1 cellular context compared by ENCODE assay signal in the genomic region with DNA sequence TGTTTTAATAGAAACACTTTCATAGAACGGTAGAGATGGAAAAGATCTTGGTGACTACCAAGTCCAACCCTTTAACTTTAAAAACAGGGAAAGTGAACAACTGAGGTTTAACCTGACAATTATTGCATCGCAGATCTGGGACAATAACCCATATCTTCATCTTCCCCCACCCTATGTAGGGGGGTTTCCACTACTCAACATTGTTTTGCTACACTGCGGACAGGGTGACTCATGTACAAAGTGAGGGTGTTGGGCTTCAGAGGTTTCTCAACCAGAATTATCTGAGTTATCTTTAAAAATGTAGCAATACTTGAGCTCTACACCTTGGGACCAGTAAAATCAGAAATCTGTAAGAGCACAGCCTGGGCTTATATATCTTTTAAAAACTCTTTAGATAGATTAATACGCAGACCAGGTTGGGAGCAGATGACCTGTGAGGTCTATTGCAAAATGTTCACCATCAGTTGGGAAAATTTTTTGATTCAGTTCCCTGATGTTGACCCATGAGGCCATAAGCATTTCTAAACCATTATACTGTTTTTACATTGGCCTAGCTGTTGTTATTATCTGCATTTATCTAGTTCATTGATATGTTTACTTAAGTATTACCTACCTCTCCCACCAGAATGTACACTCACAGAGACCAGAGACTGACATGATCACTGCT.
TF ChIP-seq lines count a peak whose summit lies in the region.

No MANE protein-coding gene starts in this region.

TF ChIP-seq in GM12878, 131 proteins besides CTCF, POLR2A, EP300 and RAD21 (continued from another document and continues in another):
- TF ChIP-seq ELK1 (IDR thresholded peaks at IDR 0.05; ENCODE audit: low read depth, low read length) = no peak
- peak; percentile 74; the same call in 1 of the 2 replicates for TF ChIP-seq BCL11A (IDR thresholded peaks at IDR 0.05; ENCODE audit: low read depth, low read length)
- TF ChIP-seq BCL3 (IDR thresholded peaks at IDR 0.05; ENCODE audit: borderline replicate concordance, insufficient read depth, low read depth, low read length, poor library complexity, severe bottlenecking) = no peak
- TF ChIP-seq FOS (IDR thresholded peaks at IDR 0.05; ENCODE audit: borderline replicate concordance, extremely low read depth, insufficient read length) = no peak
- no peak for TF ChIP-seq USF1 (IDR thresholded peaks at IDR 0.05; ENCODE audit: borderline replicate concordance, extremely low read length, insufficient read depth, low read depth, low read length)
- no peak for TF ChIP-seq WRNIP1 (IDR thresholded peaks at IDR 0.05; ENCODE audit: borderline replicate concordance, low read depth, low read length)
- TF ChIP-seq RELB (IDR thresholded peaks at IDR 0.05; ENCODE audit: low read depth) = peak; percentile 94
- peak in 1 of 2 experiments; percentile 32; a peak in 2 of 4 replicates for TF ChIP-seq IKZF2 (IDR thresholded peaks at IDR 0.05)
- TF ChIP-seq KLF5 (IDR thresholded peaks at IDR 0.05; ENCODE audit: partially characterized antibody) = peak; percentile 30
- TF ChIP-seq JUND (IDR thresholded peaks at IDR 0.05; ENCODE audit: low read depth, low read length) = peak; percentile 19; the same call in 1 of the 2 replicates
- TF ChIP-seq EGR1 (IDR thresholded peaks at IDR 0.05; ENCODE audit: borderline replicate concordance in 1 of 2, low read depth in 2 of 2, low read length in 2 of 2) = no peak
- TF ChIP-seq, protein P1, sequence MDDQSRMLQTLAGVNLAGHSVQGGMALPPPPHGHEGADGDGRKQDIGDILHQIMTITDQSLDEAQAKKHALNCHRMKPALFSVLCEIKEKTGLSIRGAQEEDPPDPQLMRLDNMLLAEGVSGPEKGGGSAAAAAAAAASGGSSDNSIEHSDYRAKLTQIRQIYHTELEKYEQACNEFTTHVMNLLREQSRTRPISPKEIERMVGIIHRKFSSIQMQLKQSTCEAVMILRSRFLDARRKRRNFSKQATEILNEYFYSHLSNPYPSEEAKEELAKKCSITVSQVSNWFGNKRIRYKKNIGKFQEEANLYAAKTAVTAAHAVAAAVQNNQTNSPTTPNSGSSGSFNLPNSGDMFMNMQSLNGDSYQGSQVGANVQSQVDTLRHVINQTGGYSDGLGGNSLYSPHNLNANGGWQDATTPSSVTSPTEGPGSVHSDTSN (IDR thresholded peaks at IDR 0.05; ENCODE audit: insufficient replicate concordance, low read depth, low read length) = no peak
- TF ChIP-seq, protein P2, sequence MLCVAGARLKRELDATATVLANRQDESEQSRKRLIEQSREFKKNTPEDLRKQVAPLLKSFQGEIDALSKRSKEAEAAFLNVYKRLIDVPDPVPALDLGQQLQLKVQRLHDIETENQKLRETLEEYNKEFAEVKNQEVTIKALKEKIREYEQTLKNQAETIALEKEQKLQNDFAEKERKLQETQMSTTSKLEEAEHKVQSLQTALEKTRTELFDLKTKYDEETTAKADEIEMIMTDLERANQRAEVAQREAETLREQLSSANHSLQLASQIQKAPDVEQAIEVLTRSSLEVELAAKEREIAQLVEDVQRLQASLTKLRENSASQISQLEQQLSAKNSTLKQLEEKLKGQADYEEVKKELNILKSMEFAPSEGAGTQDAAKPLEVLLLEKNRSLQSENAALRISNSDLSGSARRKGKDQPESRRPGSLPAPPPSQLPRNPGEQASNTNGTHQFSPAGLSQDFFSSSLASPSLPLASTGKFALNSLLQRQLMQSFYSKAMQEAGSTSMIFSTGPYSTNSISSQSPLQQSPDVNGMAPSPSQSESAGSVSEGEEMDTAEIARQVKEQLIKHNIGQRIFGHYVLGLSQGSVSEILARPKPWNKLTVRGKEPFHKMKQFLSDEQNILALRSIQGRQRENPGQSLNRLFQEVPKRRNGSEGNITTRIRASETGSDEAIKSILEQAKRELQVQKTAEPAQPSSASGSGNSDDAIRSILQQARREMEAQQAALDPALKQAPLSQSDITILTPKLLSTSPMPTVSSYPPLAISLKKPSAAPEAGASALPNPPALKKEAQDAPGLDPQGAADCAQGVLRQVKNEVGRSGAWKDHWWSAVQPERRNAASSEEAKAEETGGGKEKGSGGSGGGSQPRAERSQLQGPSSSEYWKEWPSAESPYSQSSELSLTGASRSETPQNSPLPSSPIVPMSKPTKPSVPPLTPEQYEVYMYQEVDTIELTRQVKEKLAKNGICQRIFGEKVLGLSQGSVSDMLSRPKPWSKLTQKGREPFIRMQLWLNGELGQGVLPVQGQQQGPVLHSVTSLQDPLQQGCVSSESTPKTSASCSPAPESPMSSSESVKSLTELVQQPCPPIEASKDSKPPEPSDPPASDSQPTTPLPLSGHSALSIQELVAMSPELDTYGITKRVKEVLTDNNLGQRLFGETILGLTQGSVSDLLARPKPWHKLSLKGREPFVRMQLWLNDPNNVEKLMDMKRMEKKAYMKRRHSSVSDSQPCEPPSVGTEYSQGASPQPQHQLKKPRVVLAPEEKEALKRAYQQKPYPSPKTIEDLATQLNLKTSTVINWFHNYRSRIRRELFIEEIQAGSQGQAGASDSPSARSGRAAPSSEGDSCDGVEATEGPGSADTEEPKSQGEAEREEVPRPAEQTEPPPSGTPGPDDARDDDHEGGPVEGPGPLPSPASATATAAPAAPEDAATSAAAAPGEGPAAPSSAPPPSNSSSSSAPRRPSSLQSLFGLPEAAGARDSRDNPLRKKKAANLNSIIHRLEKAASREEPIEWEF (IDR thresholded peaks at IDR 0.05; ENCODE audit: insufficient replicate concordance, low read depth, low read length) = no peak
- no peak for TF ChIP-seq STAT3 (IDR thresholded peaks at IDR 0.05; ENCODE audit: low read depth, low read length)
- 0 out of 2 replicates have a peak, but pooled peaks have one; percentile 17 for TF ChIP-seq MEF2A (IDR thresholded peaks at IDR 0.05; ENCODE audit: insufficient read depth, low read depth, low read length)
- TF ChIP-seq RBBP5 (conservative IDR thresholded peaks at IDR 0.05) = no peak
- peak; percentile 53; the same call in 1 of the 2 replicates for TF ChIP-seq ZBED1 (IDR thresholded peaks at IDR 0.05; ENCODE audit: borderline replicate concordance)
- TF ChIP-seq, protein P3, sequence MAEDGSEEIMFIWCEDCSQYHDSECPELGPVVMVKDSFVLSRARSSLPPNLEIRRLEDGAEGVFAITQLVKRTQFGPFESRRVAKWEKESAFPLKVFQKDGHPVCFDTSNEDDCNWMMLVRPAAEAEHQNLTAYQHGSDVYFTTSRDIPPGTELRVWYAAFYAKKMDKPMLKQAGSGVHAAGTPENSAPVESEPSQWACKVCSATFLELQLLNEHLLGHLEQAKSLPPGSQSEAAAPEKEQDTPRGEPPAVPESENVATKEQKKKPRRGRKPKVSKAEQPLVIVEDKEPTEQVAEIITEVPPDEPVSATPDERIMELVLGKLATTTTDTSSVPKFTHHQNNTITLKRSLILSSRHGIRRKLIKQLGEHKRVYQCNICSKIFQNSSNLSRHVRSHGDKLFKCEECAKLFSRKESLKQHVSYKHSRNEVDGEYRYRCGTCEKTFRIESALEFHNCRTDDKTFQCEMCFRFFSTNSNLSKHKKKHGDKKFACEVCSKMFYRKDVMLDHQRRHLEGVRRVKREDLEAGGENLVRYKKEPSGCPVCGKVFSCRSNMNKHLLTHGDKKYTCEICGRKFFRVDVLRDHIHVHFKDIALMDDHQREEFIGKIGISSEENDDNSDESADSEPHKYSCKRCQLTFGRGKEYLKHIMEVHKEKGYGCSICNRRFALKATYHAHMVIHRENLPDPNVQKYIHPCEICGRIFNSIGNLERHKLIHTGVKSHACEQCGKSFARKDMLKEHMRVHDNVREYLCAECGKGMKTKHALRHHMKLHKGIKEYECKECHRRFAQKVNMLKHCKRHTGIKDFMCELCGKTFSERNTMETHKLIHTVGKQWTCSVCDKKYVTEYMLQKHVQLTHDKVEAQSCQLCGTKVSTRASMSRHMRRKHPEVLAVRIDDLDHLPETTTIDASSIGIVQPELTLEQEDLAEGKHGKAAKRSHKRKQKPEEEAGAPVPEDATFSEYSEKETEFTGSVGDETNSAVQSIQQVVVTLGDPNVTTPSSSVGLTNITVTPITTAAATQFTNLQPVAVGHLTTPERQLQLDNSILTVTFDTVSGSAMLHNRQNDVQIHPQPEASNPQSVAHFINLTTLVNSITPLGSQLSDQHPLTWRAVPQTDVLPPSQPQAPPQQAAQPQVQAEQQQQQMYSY (CRISPR knock-in tag; IDR thresholded peaks at IDR 0.05) = no peak
- peak; percentile 75; the same call in 1 of the 2 replicates for TF ChIP-seq CHD2 (IDR thresholded peaks at IDR 0.05; ENCODE audit: borderline replicate concordance, low read depth, low read length)
- TF ChIP-seq ATF2 (IDR thresholded peaks at IDR 0.05; ENCODE audit: low read length) = peak; percentile 73
- TF ChIP-seq PAX8 (IDR thresholded peaks at IDR 0.05) = no peak
- TF ChIP-seq GABPA (IDR thresholded peaks at IDR 0.05; ENCODE audit: low read depth) = no peak
- TF ChIP-seq, protein P4, sequence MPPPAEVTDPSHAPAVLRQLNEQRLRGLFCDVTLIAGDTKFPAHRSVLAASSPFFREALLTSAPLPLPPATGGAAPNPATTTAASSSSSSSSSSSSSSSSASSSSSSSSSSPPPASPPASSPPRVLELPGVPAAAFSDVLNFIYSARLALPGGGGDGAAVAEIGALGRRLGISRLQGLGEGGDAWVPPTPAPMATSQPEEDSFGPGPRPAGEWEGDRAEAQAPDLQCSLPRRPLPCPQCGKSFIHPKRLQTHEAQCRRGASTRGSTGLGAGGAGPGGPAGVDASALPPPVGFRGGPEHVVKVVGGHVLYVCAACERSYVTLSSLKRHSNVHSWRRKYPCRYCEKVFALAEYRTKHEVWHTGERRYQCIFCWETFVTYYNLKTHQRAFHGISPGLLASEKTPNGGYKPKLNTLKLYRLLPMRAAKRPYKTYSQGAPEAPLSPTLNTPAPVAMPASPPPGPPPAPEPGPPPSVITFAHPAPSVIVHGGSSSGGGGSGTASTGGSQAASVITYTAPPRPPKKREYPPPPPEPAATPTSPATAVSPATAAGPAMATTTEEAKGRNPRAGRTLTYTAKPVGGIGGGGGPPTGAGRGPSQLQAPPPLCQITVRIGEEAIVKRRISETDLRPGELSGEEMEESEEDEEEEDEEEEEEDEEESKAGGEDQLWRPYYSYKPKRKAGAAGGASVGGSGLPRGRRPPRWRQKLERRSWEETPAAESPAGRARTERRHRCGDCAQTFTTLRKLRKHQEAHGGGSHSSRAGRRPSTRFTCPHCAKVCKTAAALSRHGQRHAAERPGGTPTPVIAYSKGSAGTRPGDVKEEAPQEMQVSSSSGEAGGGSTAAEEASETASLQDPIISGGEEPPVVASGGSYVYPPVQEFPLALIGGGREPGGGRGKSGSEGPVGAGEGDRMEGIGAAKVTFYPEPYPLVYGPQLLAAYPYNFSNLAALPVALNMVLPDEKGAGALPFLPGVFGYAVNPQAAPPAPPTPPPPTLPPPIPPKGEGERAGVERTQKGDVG (CRISPR knock-in tag; IDR thresholded peaks at IDR 0.05) = no peak
- no peak for TF ChIP-seq ZNF274 (IDR thresholded peaks at IDR 0.05; ENCODE audit: insufficient read depth, insufficient read length)
- TF ChIP-seq ZNF207 (IDR thresholded peaks at IDR 0.05; ENCODE audit: borderline replicate concordance) = no peak
- peak; percentile 54; the same call in 1 of the 2 replicates for TF ChIP-seq PAX5 (IDR thresholded peaks at IDR 0.05; ENCODE audit: borderline replicate concordance, low read depth, low read length)
- peak; percentile 83 for TF ChIP-seq RUNX3 (IDR thresholded peaks at IDR 0.05; ENCODE audit: low read length)
- TF ChIP-seq MTA3 (IDR thresholded peaks at IDR 0.05; ENCODE audit: borderline replicate concordance, low read length) = no peak
